1 cellular context compared by ENCODE assay signal in genomic region chr11:59792507-59792906, GRCh38.
A peak's percentile ranks its signal among the peaks of the same experiment; 100 is the strongest.
TF ChIP-seq lines count a peak whose summit lies in the region.

No MANE protein-coding gene starts in this region.

TF ChIP-seq in HepG2, 621 proteins besides CTCF, POLR2A, EP300 and RAD21:
- no peak for TF ChIP-seq NR2F2 (IDR thresholded peaks at IDR 0.05; ENCODE audit: borderline replicate concordance, low read depth)
- 0 out of 2 replicates have a peak, but pooled peaks have one; percentile 33 for TF ChIP-seq IKZF1 (IDR thresholded peaks at IDR 0.05)
